Comparison of ENCODE assay signal across 8 cellular contexts in genomic region chr19:10566408-10566657, GRCh38.
DNase-seq lines count a peak whose midpoint lies in the region; ATAC-seq and TF ChIP-seq lines count a peak whose summit lies in the region.

No MANE protein-coding gene starts in this region.

- no peaks in the 10 kb centered on the region for H3K27me3 Mint-ChIP-seq in stimulated activated naive CD8-positive, alpha-beta T cell treated with anti-CD3 and anti-CD28 coated beads, Interleukin-15, Interleukin-2, amounts not matched to agents 100 ng/mL and 50 ng/mL, for 24 hours

- ATAC-seq in stimulated activated naive CD8-positive, alpha-beta T cell treated with anti-CD3 and anti-CD28 coated beads, Interleukin-15, Interleukin-2, amounts not matched to agents 100 U/mL and 50 U/mL, for 24 hours: no peak
- ATAC-seq in GM19452 (IDR thresholded peaks at IDR 0.05; ENCODE audit: unreplicated experiment): no peak
- no peak for ATAC-seq in HG03439 (IDR thresholded peaks at IDR 0.05; ENCODE audit: unreplicated experiment)

- DNase-seq in stimulated activated naive CD8-positive, alpha-beta T cell treated with anti-CD3 and anti-CD28 coated beads, Interleukin-15, Interleukin-2, amounts not matched to agents 100 U/mL and 50 U/mL, for 24 hours: no peak
- DNase-seq in cardiac fibroblast (ENCODE audit: low read depth in 2 of 2) (no peak), SKM-1 (lab: John Stamatoyannopoulos, UW; ENCODE audit: unreplicated experiment) (no peak), NCI-H748 (lab: John Stamatoyannopoulos, UW; ENCODE audit: unreplicated experiment) (no peak)

- no peaks in the 10 kb centered on the region for H3K27me3 ChIP-seq in muscle layer of colon (ENCODE audit: control insufficient read depth in 1 of 2, insufficient read depth in 2 of 2, low read length in 2 of 2)

- H3K4me3 Mint-ChIP-seq in stimulated activated naive CD8-positive, alpha-beta T cell treated with anti-CD3 and anti-CD28 coated beads, Interleukin-15, Interleukin-2, amounts not matched to agents 100 ng/mL and 50 ng/mL, for 24 hours: peak overlapping the region; percentile 96

- H3K4me3 ChIP-seq in cardiac fibroblast (replicated peaks in 1 of 2; ENCODE audit: low read depth in 2 of 2, low read length in 2 of 2) (peak overlapping the region; percentile 94 to 99), muscle layer of colon (ENCODE audit: low read depth in 1 of 2, low read length in 2 of 2) (peak overlapping the region; percentile 47 to 59)

- no peak for TF ChIP-seq CTCF in cardiac fibroblast (IDR thresholded peaks at IDR 0.05; ENCODE audit: low read depth, low read length)

- no peaks in the 10 kb centered on the region for H3K36me3 ChIP-seq in muscle layer of colon (ENCODE audit: insufficient read depth, low read length)

- peaks cover 32% of the 10 kb centered on the region for H3K4me1 ChIP-seq in muscle layer of colon (ENCODE audit: insufficient read depth, low read length)

- peak overlapping the region; percentile 100 for H3K27ac Mint-ChIP-seq in stimulated activated naive CD8-positive, alpha-beta T cell treated with anti-CD3 and anti-CD28 coated beads, Interleukin-15, Interleukin-2, amounts not matched to agents 100 ng/mL and 50 ng/mL, for 24 hours

- no peaks in the 10 kb centered on the region for H3K9me3 Mint-ChIP-seq in stimulated activated naive CD8-positive, alpha-beta T cell treated with anti-CD3 and anti-CD28 coated beads, Interleukin-15, Interleukin-2, amounts not matched to agents 100 ng/mL and 50 ng/mL, for 24 hours

- H3K9ac ChIP-seq in muscle layer of colon (ENCODE audit: low read length): no peak overlapping the region

- peak overlapping the region; percentile 94 for H3K27ac ChIP-seq in muscle layer of colon (ENCODE audit: low read depth, low read length)

- no peaks in the 10 kb centered on the region for H3K9me3 ChIP-seq in muscle layer of colon (ENCODE audit: low read length)

- H3K36me3 Mint-ChIP-seq in stimulated activated naive CD8-positive, alpha-beta T cell treated with anti-CD3 and anti-CD28 coated beads, Interleukin-15, Interleukin-2, amounts not matched to agents 100 ng/mL and 50 ng/mL, for 24 hours (ENCODE audit: low read depth): peaks cover 32% of the 10 kb centered on the region

- peaks cover 51% of the 10 kb centered on the region for H3K4me1 Mint-ChIP-seq in stimulated activated naive CD8-positive, alpha-beta T cell treated with anti-CD3 and anti-CD28 coated beads, Interleukin-15, Interleukin-2, amounts not matched to agents 100 ng/mL and 50 ng/mL, for 24 hours (ENCODE audit: low read depth)
